Comparison of ENCODE assay signal across 1 cellular context in genomic region chr18:79826966-79827365, GRCh38.
TF ChIP-seq lines count a peak whose summit lies in the region.

No MANE protein-coding gene starts in this region.

TF ChIP-seq in WTC11, 78 proteins besides CTCF, POLR2A, EP300 and RAD21 (continued from another document):
- TF ChIP-seq, protein P1, sequence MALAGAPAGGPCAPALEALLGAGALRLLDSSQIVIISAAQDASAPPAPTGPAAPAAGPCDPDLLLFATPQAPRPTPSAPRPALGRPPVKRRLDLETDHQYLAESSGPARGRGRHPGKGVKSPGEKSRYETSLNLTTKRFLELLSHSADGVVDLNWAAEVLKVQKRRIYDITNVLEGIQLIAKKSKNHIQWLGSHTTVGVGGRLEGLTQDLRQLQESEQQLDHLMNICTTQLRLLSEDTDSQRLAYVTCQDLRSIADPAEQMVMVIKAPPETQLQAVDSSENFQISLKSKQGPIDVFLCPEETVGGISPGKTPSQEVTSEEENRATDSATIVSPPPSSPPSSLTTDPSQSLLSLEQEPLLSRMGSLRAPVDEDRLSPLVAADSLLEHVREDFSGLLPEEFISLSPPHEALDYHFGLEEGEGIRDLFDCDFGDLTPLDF (CRISPR knock-in tag; IDR thresholded peaks at IDR 0.05), result no peak
- TF ChIP-seq NFE2L1 (CRISPR knock-in tag; IDR thresholded peaks at IDR 0.05) (no peak), NFATC4 (CRISPR knock-in tag; IDR thresholded peaks at IDR 0.05) (no peak), PRRX2 (CRISPR knock-in tag; IDR thresholded peaks at IDR 0.05) (no peak), IRF2 (CRISPR knock-in tag; IDR thresholded peaks at IDR 0.05; ENCODE audit: borderline replicate concordance, low read depth) (no peak)
